4 cellular contexts compared by ENCODE assay signal in genomic region chr16:19395654-19396267, GRCh38. TPM values are rescaled to one million over a fixed set of nuclear protein-coding genes. Genes with fewer than 3 reads are reported as not detected.
"Had no signal": no experiment of that assay in that cellular context is flagged by ENCODE, and none has a peak within 500 bp of the region (broad histone marks: within the 10 kb centered on the region; RNA-seq: fewer than 3 reads in every experiment).

No MANE protein-coding gene starts in this region.

RNA-seq across cellular contexts. Expression of gene TMC5, which starts 21.9 kb away (rescaled TPM):
- total RNA-seq: natural killer cell; skeletal muscle tissue; T-helper 2 cell treated with Interferon-gamma antibody and Interleukin-4, amounts not matched to agents 100 ng/mL and 5 ng/mL, for 36 hours had no signal
- polyA plus RNA-seq: immature natural killer cell had no signal
